ENCODE assay signal across 26 cellular contexts in the genomic region with DNA sequence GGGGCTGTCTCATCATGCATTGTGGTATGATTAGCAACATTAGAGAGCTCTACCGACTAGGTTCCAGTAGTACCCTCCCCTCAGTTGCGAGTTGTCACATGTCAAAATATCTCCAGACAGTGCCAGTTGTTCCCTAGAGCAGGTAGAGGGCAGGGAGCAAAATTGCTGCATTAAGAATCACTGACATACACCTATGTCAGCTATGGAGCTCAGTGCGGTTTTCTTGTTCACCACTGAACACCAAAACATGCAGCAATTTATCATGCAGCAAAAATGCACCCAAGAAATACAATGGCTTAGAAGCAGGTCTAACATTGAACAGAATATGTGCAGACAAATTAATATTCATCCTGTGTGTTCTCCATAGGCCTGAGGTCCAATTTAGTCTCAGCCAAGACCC.
"Had no signal": no experiment of that assay in that cellular context is flagged by ENCODE, and none has a peak within 500 bp of the region (broad histone marks: within the 10 kb centered on the region; RNA-seq: fewer than 3 reads in every experiment).

No MANE protein-coding gene starts in this region.

- H3K79me2 ChIP-seq: parathyroid adenoma had no signal

- ATAC-seq: left ventricle myocardium superior; lower lobe of right lung; mucosa of descending colon; sciatic nerve; stimulated activated effector memory CD8-positive, alpha-beta T cell treated with anti-CD3 and anti-CD28 coated beads, Interleukin-12 subunit alpha, Interleukin-12 subunit beta, amount 100 ng/mL, for 72 hours had no signal

- H3K4me2 ChIP-seq: neural progenitor cell had no signal

- H3K9me3 Mint-ChIP-seq: stimulated activated effector memory CD8-positive, alpha-beta T cell treated with anti-CD3 and anti-CD28 coated beads, Interleukin-12 subunit alpha, Interleukin-12 subunit beta, amount 100 ng/mL, for 72 hours had no signal

- H3K9me3 ChIP-seq: thyroid gland had no signal

- H2AFZ ChIP-seq: neural progenitor cell, parathyroid adenoma had no signal

- H3K36me3 ChIP-seq: esophagus squamous epithelium, lower lobe of right lung, neural progenitor cell, stomach, thyroid gland, vagina had no signal

- H3K4me3 Mint-ChIP-seq: immature natural killer cell; memory B cell; naive B cell; nephron; neural progenitor cell; stimulated activated effector memory CD8-positive, alpha-beta T cell treated with anti-CD3 and anti-CD28 coated beads, Interleukin-12 subunit alpha, Interleukin-12 subunit beta, amount 100 ng/mL, for 72 hours had no signal

- H3K9ac ChIP-seq: neural progenitor cell, parathyroid adenoma had no signal

- H3K27ac Mint-ChIP-seq: immature natural killer cell; memory B cell; naive B cell; nephron; neural progenitor cell; progenitor cell of endocrine pancreas; stimulated activated effector memory CD8-positive, alpha-beta T cell treated with anti-CD3 and anti-CD28 coated beads, Interleukin-12 subunit alpha, Interleukin-12 subunit beta, amount 100 ng/mL, for 72 hours had no signal

- H3K36me3 Mint-ChIP-seq: immature natural killer cell; memory B cell; naive B cell; neural progenitor cell; stimulated activated effector memory CD8-positive, alpha-beta T cell treated with anti-CD3 and anti-CD28 coated beads, Interleukin-12 subunit alpha, Interleukin-12 subunit beta, amount 100 ng/mL, for 72 hours had no signal

- H3K4me3 ChIP-seq: dorsolateral prefrontal cortex, esophagus squamous epithelium, lower lobe of right lung, mucosa of descending colon, neural progenitor cell, smooth muscle cell, stomach, thyroid gland, vagina had no signal

- H3K27ac ChIP-seq: dorsolateral prefrontal cortex, esophagus squamous epithelium, lower lobe of right lung, neural progenitor cell, parathyroid adenoma, stomach, thyroid gland, vagina had no signal

- H3K4me1 ChIP-seq: lower lobe of right lung, parathyroid adenoma, thyroid gland, vagina had no signal

- H3K4me1 Mint-ChIP-seq: immature natural killer cell; memory B cell; naive B cell; stimulated activated effector memory CD8-positive, alpha-beta T cell treated with anti-CD3 and anti-CD28 coated beads, Interleukin-12 subunit alpha, Interleukin-12 subunit beta, amount 100 ng/mL, for 72 hours had no signal

- DNase-seq: dorsolateral prefrontal cortex; effector CD4-positive, alpha-beta T cell; esophagus squamous epithelium; hypothalamus; immature natural killer cell; islet precursor cell; left ventricle myocardium superior; lower lobe of right lung; mucosa of descending colon; naive B cell; stimulated activated CD4-positive, alpha-beta T cell treated with anti-CD3 and anti-CD28 coated beads, Interleukin-12 subunit alpha, Interleukin-12 subunit beta, amount 100 ng/mL, for 4 hours; stimulated activated CD4-positive, alpha-beta T cell treated with anti-CD3 and anti-CD28 coated beads, Interleukin-2, amount 100 ng/mL, for 24 hours; stimulated activated CD4-positive, alpha-beta T cell treated with anti-CD3 and anti-CD28 coated beads, Interleukin-4, amount 100 ng/mL, for 24 hours; stimulated activated naive CD4-positive, alpha-beta T cell treated with Interleukin-2 at 50 U/mL for 16 hours; stomach; thyroid gland; trophoblast cell had no signal

- H3K27me3 ChIP-seq: dorsolateral prefrontal cortex, esophagus squamous epithelium, neural progenitor cell, stomach, thyroid gland, vagina had no signal

- H3K27me3 Mint-ChIP-seq: progenitor cell of endocrine pancreas had no signal
